In genomic region chr2:98457045-98457696, GRCh38 we compare ENCODE assay signal across 11 cellular contexts. TPM values are rescaled to one million over a fixed set of nuclear protein-coding genes. Genes with fewer than 3 reads are reported as not detected.
A peak's percentile ranks its signal among the peaks of the same experiment; 100 is the strongest.
DNase-seq lines count a peak whose midpoint lies in the region; ATAC-seq, FAIRE-seq and TF ChIP-seq lines count a peak whose summit lies in the region.
"Had no signal": no experiment of that assay in that cellular context is flagged by ENCODE, and none has a peak within 500 bp of the region (broad histone marks: within the 10 kb centered on the region; RNA-seq: fewer than 3 reads in every experiment).

No MANE protein-coding gene starts in this region.

- H3K4me1 Mint-ChIP-seq in HFFc6 (ENCODE audit: low read depth), result peaks cover 75% of the 10 kb centered on the region
- H3K4me1 Mint-ChIP-seq in astrocyte (ENCODE audit: low read depth, unreplicated experiment), result peaks cover 32% of the 10 kb centered on the region

- H2AFZ ChIP-seq in astrocyte (ENCODE audit: low read depth, low read length), result no peak overlapping the region

- H3K9me3 Mint-ChIP-seq in HFFc6 (no peaks in the 10 kb centered on the region), astrocyte (ENCODE audit: unreplicated experiment) (no peaks in the 10 kb centered on the region)

- H3K27me3 ChIP-seq in astrocyte (ENCODE audit: insufficient read depth, low read length) (no peaks in the 10 kb centered on the region), right lobe of liver (no peaks in the 10 kb centered on the region)

- intact Hi-C loops in right lobe of liver (cut with DNase I), result no loop called here

- TF ChIP-seq CTCF in AG10803 (conservative IDR thresholded peaks at IDR 0.05; ENCODE audit: low read length) (no peak), HFFc6 (IDR thresholded peaks at IDR 0.05) (no peak), astrocyte (IDR thresholded peaks at IDR 0.05; ENCODE audit: insufficient read depth, low read depth, low read length) (no peak), right lobe of liver (IDR thresholded peaks at IDR 0.05) (no peak)

- H3K4me2 ChIP-seq in astrocyte (ENCODE audit: low read length), result no peak overlapping the region

- H3K4me3 Mint-ChIP-seq in HFFc6 (peak overlapping the region; percentile 55), astrocyte (ENCODE audit: unreplicated experiment) (peak overlapping the region; percentile 50)

- no peaks in the 10 kb centered on the region for H3K27me3 Mint-ChIP-seq in HFFc6 (ENCODE audit: insufficient read depth)
- H3K27me3 Mint-ChIP-seq in astrocyte (ENCODE audit: low read depth, unreplicated experiment), result no peaks in the 10 kb centered on the region

- DNase-seq in AG10803 (ENCODE audit: low read depth), result peak; percentile 90
- peak; percentile 98 for DNase-seq in HFFc6
- DNase-seq in astrocyte (ENCODE audit: low read depth), result peak; percentile 75
- DNase-seq in right lobe of liver, result no peak
- DNase-seq in cerebellar nuclear complex (lab: John Stamatoyannopoulos, UW), result no peak
- no peak for DNase-seq in DMS 273 (lab: John Stamatoyannopoulos, UW; ENCODE audit: unreplicated experiment)
- DNase-seq in DMS153 treated with DMSO at 0.1 percent for 48 hours (lab: John Stamatoyannopoulos, UW; ENCODE audit: unreplicated experiment), result no peak
- no peak for DNase-seq in NOMO-1 treated with dmso at 0.1 percent for 144 hours (lab: John Stamatoyannopoulos, UW; ENCODE audit: unreplicated experiment)
- DNase-seq: activated gamma-delta T cell, Right ventricle myocardium superior, small intestine had no signal

- H3K9ac ChIP-seq in astrocyte (ENCODE audit: low read length), result no peak overlapping the region

- H4K20me1 ChIP-seq in astrocyte (ENCODE audit: insufficient read depth, low read length), result peaks cover 60% of the 10 kb centered on the region

- 37% methylated on average over 4 of the region's 4 CpGs for WGBS in right lobe of liver (ENCODE audit: insufficient coverage, low coverage, low lambda C conversion rate, missing lambda C conversion rate)

- TF ChIP-seq POLR2A in right lobe of liver (IDR thresholded peaks at IDR 0.05), result no peak

- no peak overlapping the region for H3K4me3 ChIP-seq in AG10803 (ENCODE audit: low read length)
- H3K4me3 ChIP-seq in astrocyte (ENCODE audit: insufficient read depth, low read depth, low read length), result no peak overlapping the region
- H3K4me3 ChIP-seq in right lobe of liver, result no peak overlapping the region

- H3K36me3 Mint-ChIP-seq in HFFc6 (ENCODE audit: low read depth) (peaks cover 12% of the 10 kb centered on the region), astrocyte (ENCODE audit: low read depth, unreplicated experiment) (peaks cover 10% of the 10 kb centered on the region)

- H3K4me1 ChIP-seq in astrocyte (ENCODE audit: insufficient read depth, low read length) (peaks cover 3% of the 10 kb centered on the region), right lobe of liver (peaks cover 0 to 22% (median 1%) of the 10 kb centered on the region in 4 donors)

- H3K9me3 ChIP-seq in astrocyte (ENCODE audit: insufficient read depth, low read depth, low read length), result no peaks in the 10 kb centered on the region
- no peaks in the 10 kb centered on the region for H3K9me3 ChIP-seq in right lobe of liver

- ATAC-seq in right lobe of liver, result peak in 2 of 4 donors; percentile 36 to 68

- FAIRE-seq in astrocyte (lab: Jason Lieb, UNC), result no peak
- FAIRE-seq: small intestine had no signal

- H3K27ac ChIP-seq in astrocyte (ENCODE audit: low read depth, low read length) (peak overlapping the region; percentile 35), right lobe of liver (peak overlapping the region in 2 of 3 donors; percentile 16 to 26)

- H3K36me3 ChIP-seq in astrocyte (ENCODE audit: insufficient read depth, low read length) (no peaks in the 10 kb centered on the region), right lobe of liver (no peaks in the 10 kb centered on the region)

- peaks cover 62% of the 10 kb centered on the region for H3K79me2 ChIP-seq in astrocyte (ENCODE audit: insufficient read depth, low read length)

- peak overlapping the region; percentile 94 for H3K27ac Mint-ChIP-seq in HFFc6
- H3K27ac Mint-ChIP-seq in astrocyte (ENCODE audit: unreplicated experiment), result peak overlapping the region; percentile 75

RNA-seq across cellular contexts. Expression of gene INPP4A, which starts 12.5 kb away (rescaled TPM):
- 10 to 100 TPM; 15.8 to 19.4 (median 18.2) TPM for total RNA-seq in HFFc6 (2021; fragmentation: NEBNext Ultra II Directional; extraction: Animal tissue kit (Norgen Biotek cat#: 25700))
- total RNA-seq in astrocyte (19.4 and 23.4 TPM in 2 replicates), right lobe of liver (10 to 100 TPM in 1 of 6 experiments, 1 to 10 TPM in 5; 6.5 to 10.4 (median 8.0) TPM)

Comparison
In these comparisons a context has a peak if more than half of its experiments do, and no peak if none do; other contexts are left out.
1. DNase-seq: peak in AG10803 (single experiment), HFFc6 (single experiment) and astrocyte (single experiment); none in right lobe of liver (0 of 3), cerebellar nuclear complex (0 of 2), DMS 273 (single experiment), DMS153 treated with DMSO at 0.1 percent for 48 hours (single experiment) and NOMO-1 treated with dmso at 0.1 percent for 144 hours (single experiment).